Comparison of ENCODE assay signal across 8 cellular contexts in the genomic region with DNA sequence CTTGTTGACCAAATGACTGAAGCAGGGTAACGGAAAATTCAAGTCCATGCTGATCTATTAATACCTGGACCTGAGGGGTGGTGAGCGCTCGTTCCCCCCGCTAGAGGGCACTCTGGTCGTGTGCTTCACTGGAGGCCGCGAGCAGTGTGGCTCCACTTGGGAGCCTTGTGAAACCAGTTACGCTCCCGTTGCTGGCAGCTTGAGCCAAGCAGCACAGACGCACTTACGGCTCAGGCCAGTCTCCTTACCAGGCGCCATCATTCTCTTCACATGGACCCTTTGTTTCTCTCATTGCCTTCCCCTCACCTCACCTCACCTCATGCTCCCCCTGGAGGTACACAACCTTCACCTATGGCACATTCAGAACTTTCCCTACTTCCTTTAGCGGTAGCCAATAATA. TPM values are rescaled to one million over a fixed set of nuclear protein-coding genes. Genes with fewer than 3 reads are reported as not detected.
DNase-seq lines count a peak whose midpoint lies in the region; ATAC-seq and TF ChIP-seq lines count a peak whose summit lies in the region.

No MANE protein-coding gene starts in this region.

- TF ChIP-seq CTCF in AG04450 (IDR thresholded peaks at IDR 0.05; ENCODE audit: low read depth, low read length) (peak; percentile 97), kidney epithelial cell (IDR thresholded peaks at IDR 0.05; ENCODE audit: insufficient read depth, low read length, poor library complexity, severe bottlenecking) (peak; percentile 94)

- H3K27me3 ChIP-seq in AG04450 (ENCODE audit: control insufficient read depth, insufficient read depth, low read length) = no peaks in the 10 kb centered on the region
- no peaks in the 10 kb centered on the region for H3K27me3 ChIP-seq in kidney epithelial cell (ENCODE audit: control insufficient read depth, insufficient read depth, low read length)

- ATAC-seq in GM18870 (IDR thresholded peaks at IDR 0.05; ENCODE audit: unreplicated experiment) (peak; percentile 55), HG03175 (IDR thresholded peaks at IDR 0.05; ENCODE audit: unreplicated experiment) (peak; percentile 84)

- H3K9me3 ChIP-seq in AG04450 (ENCODE audit: control insufficient read depth, insufficient read depth, low read length) = no peaks in the 10 kb centered on the region

- H3K36me3 ChIP-seq in kidney epithelial cell (ENCODE audit: control insufficient read depth, insufficient read depth, low read length) = no peaks in the 10 kb centered on the region

- H3K4me3 ChIP-seq in AG04450 (ENCODE audit: low read depth, low read length) = no peak overlapping the region
- H3K4me3 ChIP-seq in kidney epithelial cell (ENCODE audit: low read depth, low read length) = no peak overlapping the region

- POLR2A ChIA-PET in AG04450 (lab: Yijun Ruan, JAX) = no interaction called here

- DNase-seq in AG04450 (ENCODE audit: low read depth, low spot score) = peak; percentile 84
- peak; percentile 83 for DNase-seq in NCI-H345 (lab: John Stamatoyannopoulos, UW)
- DNase-seq in activated CD4-positive, CD25-positive, alpha-beta regulatory T cell treated with anti-CD3 and anti-CD28 coated beads, Interleukin-2, amount 50 U/mL, for 16 hours (ENCODE audit: low read depth, low spot score) = peak; percentile 24
- DNase-seq in central memory CD4-positive, alpha-beta T cell = peak; percentile 24
- DNase-seq in kidney epithelial cell (ENCODE audit: low read depth) = no peak
- DNase-seq in stimulated activated CD4-positive, alpha-beta T cell treated with anti-CD3 and anti-CD28 coated beads, Interleukin-2, amount 100 ng/mL, for 24 hours = peak; percentile 67 to 72

- no peak overlapping the region for H3K27ac ChIP-seq in AG04450 (ENCODE audit: low read depth, low read length)

- CTCF ChIA-PET in AG04450 (lab: Charles Lee) = interaction anchor here (0.5 to 10.0 kb wide), 32 partner anchors 20 to 793 kb away, joined by 3 to 338 read pairs (median 3); a partner anchor contains a TSS

RNA-seq across cellular contexts. Expression of a gene that starts 49.7 kb away (rescaled TPM):
- polyA plus RNA-seq in AG04450 (2011; rRNA removed) = 2.3 and 4.0 TPM in 2 replicates
- 3.0 and 3.2 TPM in 2 replicates for polyA minus RNA-seq in AG04450 (2011; rRNA and poly(A)+ RNA removed)
- total RNA-seq in kidney epithelial cell = 7.7 and 7.8 TPM in 2 replicates
